Comparison of ENCODE assay signal across 7 cellular contexts in genomic region chr20:53829086-53829703, GRCh38.
DNase-seq lines count a peak whose midpoint lies in the region; ATAC-seq, FAIRE-seq and TF ChIP-seq lines count a peak whose summit lies in the region.

No MANE protein-coding gene starts in this region.

- POLR2A ChIA-PET in SK-N-SH (lab: Yijun Ruan, JAX) = no interaction called here

- peaks cover 43% of the 10 kb centered on the region for H3K4me1 Mint-ChIP-seq in nephron

- ATAC-seq in HG02642 (IDR thresholded peaks at IDR 0.05; ENCODE audit: poor library complexity, unreplicated experiment) = no peak

- 21% methylated on average over 9 of the region's 9 CpGs for WGBS in SK-N-SH (ENCODE audit: low lambda C conversion rate)

- no peaks in the 10 kb centered on the region for H3K36me3 Mint-ChIP-seq in nephron (ENCODE audit: low read depth)

- TF ChIP-seq CTCF in SK-N-SH (IDR thresholded peaks at IDR 0.05) (no peak), epithelial cell of esophagus (IDR thresholded peaks at IDR 0.05; ENCODE audit: insufficient read depth, low read depth, low read length, missing control alignments) (no peak), nephron (IDR thresholded peaks at IDR 0.05; ENCODE audit: unreplicated experiment in 3 of 3) (no peak)

- peak overlapping the region; percentile 76 to 100 for H3K27ac ChIP-seq in SK-N-SH (ENCODE audit: low read depth in 2 of 2, low read length in 1 of 2)

- TF ChIP-seq EP300 in SK-N-SH (IDR thresholded peaks at IDR 0.05; ENCODE audit: borderline replicate concordance in 1 of 2, low read depth in 1 of 2, low read length in 1 of 2) = peak in 1 of 2 experiments; percentile 74; a peak in 1 of 4 replicates

- no peaks in the 10 kb centered on the region for H3K36me3 ChIP-seq in SK-N-SH (replicated peaks in 1 of 2; ENCODE audit: control insufficient read depth in 1 of 2, insufficient read depth in 2 of 2, low read length in 1 of 2)

- H3K27ac Mint-ChIP-seq in nephron = peak overlapping the region; percentile 91 to 98 (median 97)

- no peak for TF ChIP-seq RAD21 in SK-N-SH (IDR thresholded peaks at IDR 0.05; ENCODE audit: low read length)

- H3K4me2 ChIP-seq in SK-N-SH = peak overlapping the region; percentile 85

- H3K27me3 ChIP-seq in SK-N-SH (ENCODE audit: insufficient read depth) = no peaks in the 10 kb centered on the region

- H3K9me3 Mint-ChIP-seq in nephron = no peaks in the 10 kb centered on the region

- peaks cover 44% of the 10 kb centered on the region for H3F3A ChIP-seq in SK-N-SH (replicated peaks; ENCODE audit: insufficient read depth)

- no peaks in the 10 kb centered on the region for H4K20me1 ChIP-seq in SK-N-SH (ENCODE audit: insufficient read depth)

- no peaks in the 10 kb centered on the region for H3K9me3 ChIP-seq in SK-N-SH

- peak; percentile 11 for FAIRE-seq in H54 (lab: Jason Lieb, UNC)

- no peaks in the 10 kb centered on the region for H3K9me2 ChIP-seq in SK-N-SH

- peak overlapping the region; percentile 100 for H3K9ac ChIP-seq in SK-N-SH

- H3K4me1 ChIP-seq in SK-N-SH (ENCODE audit: control insufficient read depth in 1 of 2, insufficient read depth in 2 of 2, low read depth in 1 of 2, low read length in 1 of 2) = peaks cover 2 to 24% of the 10 kb centered on the region in 2 experiments; a peak in 3 of 4 replicates

- no peak overlapping the region for H2AFZ ChIP-seq in SK-N-SH (ENCODE audit: low read depth)

- H3K4me3 ChIP-seq in SK-N-SH (ENCODE audit: low read depth in 2 of 2, low read length in 1 of 2) (peak overlapping the region; percentile 26 to 51; a peak in 3 of 4 replicates), epithelial cell of esophagus (ENCODE audit: low read length) (peak overlapping the region; percentile 19)

- no peaks in the 10 kb centered on the region for H3K79me2 ChIP-seq in SK-N-SH (ENCODE audit: insufficient read depth)

- TF ChIP-seq POLR2A in H54 (IDR thresholded peaks at IDR 0.05; ENCODE audit: low read depth, low read length) = no peak

- DNase-seq in H54 (ENCODE audit: insufficient read length, low spot score) (peak; percentile 29), SK-N-SH (no peak), epithelial cell of esophagus (ENCODE audit: low read depth) (peak; percentile 97), putamen (ENCODE audit: low spot score) (no peak), midbrain (lab: John Stamatoyannopoulos, UW) (no peak)

- H3K4me3 Mint-ChIP-seq in nephron = peak overlapping the region; percentile 33 to 68 (median 47)

- H3K27me3 Mint-ChIP-seq in nephron (ENCODE audit: low read depth) = no peaks in the 10 kb centered on the region

- CTCF ChIA-PET in SK-N-SH (lab: Yijun Ruan, JAX) = no interaction called here

TF ChIP-seq in SK-N-SH, 30 proteins besides CTCF, POLR2A, EP300 and RAD21:
- TF ChIP-seq GABPA (IDR thresholded peaks at IDR 0.05; ENCODE audit: low read depth) (no peak), PBX3 (IDR thresholded peaks at IDR 0.05) (peak; percentile 49), POLR2AphosphoS5 (IDR thresholded peaks at IDR 0.05; ENCODE audit: low read depth, low read length) (peak; percentile 71; the same call in 1 of the 2 replicates), TAF1 (IDR thresholded peaks at IDR 0.05; ENCODE audit: borderline replicate concordance, low read depth, low read length) (0 out of 2 replicates have a peak, but pooled peaks have one; percentile 11), TEAD4 (IDR thresholded peaks at IDR 0.05; ENCODE audit: borderline replicate concordance, insufficient read depth) (peak; percentile 55; the same call in 1 of the 2 replicates), YY1 (IDR thresholded peaks at IDR 0.05; ENCODE audit: low read depth) (0 out of 2 replicates have a peak, but pooled peaks have one; percentile 18), JUND (IDR thresholded peaks at IDR 0.05) (peak; percentile 83), FOSL2 (IDR thresholded peaks at IDR 0.05; ENCODE audit: borderline replicate concordance, low read depth) (peak; percentile 90), GATA2 (CRISPR knock-in tag; IDR thresholded peaks at IDR 0.05) (no peak), RXRA (IDR thresholded peaks at IDR 0.05; ENCODE audit: borderline replicate concordance, low read depth) (0 out of 2 replicates have a peak, but pooled peaks have one; percentile 11)
- TF ChIP-seq, protein P1, sequence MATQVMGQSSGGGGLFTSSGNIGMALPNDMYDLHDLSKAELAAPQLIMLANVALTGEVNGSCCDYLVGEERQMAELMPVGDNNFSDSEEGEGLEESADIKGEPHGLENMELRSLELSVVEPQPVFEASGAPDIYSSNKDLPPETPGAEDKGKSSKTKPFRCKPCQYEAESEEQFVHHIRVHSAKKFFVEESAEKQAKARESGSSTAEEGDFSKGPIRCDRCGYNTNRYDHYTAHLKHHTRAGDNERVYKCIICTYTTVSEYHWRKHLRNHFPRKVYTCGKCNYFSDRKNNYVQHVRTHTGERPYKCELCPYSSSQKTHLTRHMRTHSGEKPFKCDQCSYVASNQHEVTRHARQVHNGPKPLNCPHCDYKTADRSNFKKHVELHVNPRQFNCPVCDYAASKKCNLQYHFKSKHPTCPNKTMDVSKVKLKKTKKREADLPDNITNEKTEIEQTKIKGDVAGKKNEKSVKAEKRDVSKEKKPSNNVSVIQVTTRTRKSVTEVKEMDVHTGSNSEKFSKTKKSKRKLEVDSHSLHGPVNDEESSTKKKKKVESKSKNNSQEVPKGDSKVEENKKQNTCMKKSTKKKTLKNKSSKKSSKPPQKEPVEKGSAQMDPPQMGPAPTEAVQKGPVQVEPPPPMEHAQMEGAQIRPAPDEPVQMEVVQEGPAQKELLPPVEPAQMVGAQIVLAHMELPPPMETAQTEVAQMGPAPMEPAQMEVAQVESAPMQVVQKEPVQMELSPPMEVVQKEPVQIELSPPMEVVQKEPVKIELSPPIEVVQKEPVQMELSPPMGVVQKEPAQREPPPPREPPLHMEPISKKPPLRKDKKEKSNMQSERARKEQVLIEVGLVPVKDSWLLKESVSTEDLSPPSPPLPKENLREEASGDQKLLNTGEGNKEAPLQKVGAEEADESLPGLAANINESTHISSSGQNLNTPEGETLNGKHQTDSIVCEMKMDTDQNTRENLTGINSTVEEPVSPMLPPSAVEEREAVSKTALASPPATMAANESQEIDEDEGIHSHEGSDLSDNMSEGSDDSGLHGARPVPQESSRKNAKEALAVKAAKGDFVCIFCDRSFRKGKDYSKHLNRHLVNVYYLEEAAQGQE (IDR thresholded peaks at IDR 0.05; ENCODE audit: low read depth, low read length) = no peak

Comparison
In these comparisons a context has a peak if more than half of its experiments do, and no peak if none do; other contexts are left out.
1. DNase-seq: peak in H54 (single experiment) and epithelial cell of esophagus (single experiment); none in SK-N-SH (single experiment), putamen (single experiment) and midbrain (single experiment).